Comparison of ENCODE assay signal across 33 cellular contexts in genomic region chr12:54631551-54631950, GRCh38. TPM values are rescaled to one million over a fixed set of nuclear protein-coding genes. Genes with fewer than 3 reads are reported as not detected.
"Had no signal": no experiment of that assay in that cellular context is flagged by ENCODE, and none has a peak within 500 bp of the region (broad histone marks: within the 10 kb centered on the region; RNA-seq: fewer than 3 reads in every experiment).

No MANE protein-coding gene starts in this region.

- H3K4me3 Mint-ChIP-seq: naive thymus-derived CD4-positive, alpha-beta T cell; natural killer cell; nephron; neural progenitor cell; stimulated activated effector memory CD8-positive, alpha-beta T cell treated with anti-CD3 and anti-CD28 coated beads, Interleukin-12 subunit alpha, Interleukin-12 subunit beta, amount 100 ng/mL, for 72 hours; stimulated activated naive B cell treated with anti-CD40 and anti-IgM and Interleukin-4, amounts not matched to agents 10 μg/mL and 1 μg/mL and 100 μg/mL, for 72 hours; stimulated activated naive CD8-positive, alpha-beta T cell treated with anti-CD3 and anti-CD28 coated beads, Interleukin-15, Interleukin-2, amounts not matched to agents 100 ng/mL and 50 ng/mL, for 24 hours had no signal

- H3K4me1 ChIP-seq: neural progenitor cell, prostate gland, spleen, stomach, thyroid gland, tibial nerve, upper lobe of left lung, vagina had no signal

- H3K9me3 Mint-ChIP-seq: natural killer cell had no signal

- H3K36me3 Mint-ChIP-seq: neural progenitor cell; stimulated activated effector memory CD8-positive, alpha-beta T cell treated with anti-CD3 and anti-CD28 coated beads, Interleukin-12 subunit alpha, Interleukin-12 subunit beta, amount 100 ng/mL, for 72 hours had no signal

- H3K27ac Mint-ChIP-seq: naive thymus-derived CD4-positive, alpha-beta T cell; natural killer cell; nephron; neural progenitor cell; stimulated activated effector memory CD8-positive, alpha-beta T cell treated with anti-CD3 and anti-CD28 coated beads, Interleukin-12 subunit alpha, Interleukin-12 subunit beta, amount 100 ng/mL, for 72 hours; stimulated activated naive B cell treated with anti-CD40 and anti-IgM and Interleukin-4, amounts not matched to agents 10 μg/mL and 1 μg/mL and 100 μg/mL, for 72 hours; stimulated activated naive CD8-positive, alpha-beta T cell treated with anti-CD3 and anti-CD28 coated beads, Interleukin-15, Interleukin-2, amounts not matched to agents 100 ng/mL and 50 ng/mL, for 24 hours had no signal

- H3K4me1 Mint-ChIP-seq: naive thymus-derived CD4-positive, alpha-beta T cell; nephron; neural progenitor cell had no signal

- H3K9me3 ChIP-seq: pancreas, prostate gland, thoracic aorta, thyroid gland, vagina had no signal

- H3K4me3 ChIP-seq: neural progenitor cell, pancreas, prostate gland, skin epidermis, smooth muscle cell, spleen, stomach, thoracic aorta, thyroid gland, tibial nerve, upper lobe of left lung, vagina had no signal

- H3K27me3 ChIP-seq: neural progenitor cell, pancreas, thyroid gland, tibial nerve, upper lobe of left lung, vagina had no signal

- ATAC-seq: naive thymus-derived CD4-positive, alpha-beta T cell; natural killer cell; right cardiac atrium; sciatic nerve; stimulated activated effector memory CD8-positive, alpha-beta T cell treated with anti-CD3 and anti-CD28 coated beads, Interleukin-12 subunit alpha, Interleukin-12 subunit beta, amount 100 ng/mL, for 72 hours; stimulated activated naive B cell treated with anti-CD40 and anti-IgM and Interleukin-4, amounts not matched to agents 10 μg/mL and 1 μg/mL and 100 μg/mL, for 72 hours had no signal

- DNase-seq: naive thymus-derived CD4-positive, alpha-beta T cell; natural killer cell; occipital lobe; right cardiac atrium; spleen; stimulated activated CD4-positive, alpha-beta T cell treated with anti-CD3 and anti-CD28 coated beads, Interleukin-12 subunit alpha, Interleukin-12 subunit beta, amount 100 ng/mL, for 4 hours; stimulated activated CD4-positive, alpha-beta T cell treated with anti-CD3 and anti-CD28 coated beads, Interleukin-1b, Interleukin-23, amount 100 ng/mL, for 48 hours; stimulated activated CD4-positive, alpha-beta T cell treated with anti-CD3 and anti-CD28 coated beads, Interleukin-4, amount 100 ng/mL, for 24 hours; stimulated activated naive B cell treated with anti-CD40 and anti-IgM and Interleukin-4, amounts not matched to agents 10 μg/mL and 1 μg/mL and 100 μg/mL, for 72 hours; stimulated activated naive CD4-positive, alpha-beta T cell treated with Interleukin-2 at 50 U/mL for 16 hours; thyroid gland; upper lobe of left lung had no signal

- H3K9ac ChIP-seq: neural progenitor cell had no signal

- H3K36me3 ChIP-seq: neural progenitor cell, pancreas, prostate gland, spleen, stomach, thoracic aorta, thyroid gland, tibial nerve, upper lobe of left lung, vagina had no signal

- H3K27ac ChIP-seq: neural progenitor cell, pancreas, prostate gland, skin epidermis, spleen, stomach, thoracic aorta, thyroid gland, tibial nerve, upper lobe of left lung, vagina had no signal

RNA-seq across cellular contexts. Expression of gene LACRT, which starts 3.1 kb away (rescaled TPM):
- total RNA-seq: naive thymus-derived CD4-positive, alpha-beta T cell; natural killer cell; occipital lobe; osteoblast; pancreas; posterior vena cava; prostate gland; pulmonary artery endothelial cell; renal cortical epithelial cell; right cardiac atrium; sciatic nerve; smooth muscle cell; spleen; stomach; subcutaneous adipose tissue; temporal lobe; thoracic aorta; thyroid gland; tibial nerve; upper lobe of left lung; ureter; vagina had no signal
- polyA plus RNA-seq: naive thymus-derived CD4-positive, alpha-beta T cell; neural cell; pancreas; right cardiac atrium; smooth muscle cell; spleen; stomach had no signal

RNA-seq across cellular contexts. Expression of gene DCD, which starts 16.6 kb away (rescaled TPM):
- total RNA-seq: naive thymus-derived CD4-positive, alpha-beta T cell; natural killer cell; occipital lobe; osteoblast; pancreas; posterior vena cava; pulmonary artery endothelial cell; renal cortical epithelial cell; right cardiac atrium; sciatic nerve; smooth muscle cell; spleen; stomach; subcutaneous adipose tissue; temporal lobe; thyroid gland; tibial nerve; upper lobe of left lung; ureter; vagina had no signal
- polyA plus RNA-seq: naive thymus-derived CD4-positive, alpha-beta T cell; neural cell; pancreas; right cardiac atrium; smooth muscle cell; spleen; stomach had no signal

RNA-seq across cellular contexts. Expression of gene PPP1R1A, which starts 43.1 kb away (rescaled TPM):
- total RNA-seq: naive thymus-derived CD4-positive, alpha-beta T cell; natural killer cell; pulmonary artery endothelial cell; smooth muscle cell had no signal
- polyA plus RNA-seq: naive thymus-derived CD4-positive, alpha-beta T cell had no signal
